Comparison of ENCODE assay signal across 9 cellular contexts in genomic region chr20:25254986-25255680, GRCh38. TPM values are rescaled to one million over a fixed set of nuclear protein-coding genes. Genes with fewer than 3 reads are reported as not detected.
DNase-seq lines count a peak whose midpoint lies in the region; FAIRE-seq and TF ChIP-seq lines count a peak whose summit lies in the region.
"Had no signal": no experiment of that assay in that cellular context is flagged by ENCODE, and none has a peak within 500 bp of the region (broad histone marks: within the 10 kb centered on the region; RNA-seq: fewer than 3 reads in every experiment).

No MANE protein-coding gene starts in this region.

- intact Hi-C loops in activated CD4-positive, alpha-beta T cell treated with anti-CD3 and anti-CD28 coated beads, Interleukin-2, amount 10 ng/mL, durations not matched to agents 24 days and 14 days (cut with micrococcal nuclease): no loop called here
- intact Hi-C loops in activated CD4-positive, alpha-beta memory T cell treated with anti-CD3 and anti-CD28 coated beads for 36 hours (cut with micrococcal nuclease): no loop called here

- H3K4me2 ChIP-seq in H1 (ENCODE audit: insufficient read depth in 1 of 2, low read depth in 2 of 2, low read length in 2 of 2): no peak overlapping the region

- no peak overlapping the region for H3K18ac ChIP-seq in H1 (ENCODE audit: extremely low read depth, low read length)

- TF ChIP-seq EP300 in H1 (IDR thresholded peaks at IDR 0.05; ENCODE audit: borderline replicate concordance in 1 of 2, low read depth in 2 of 2, low read length in 2 of 2): no peak

- H2BK20ac ChIP-seq in H1 (ENCODE audit: low read length): no peak overlapping the region; the same call in 1 of the 2 replicates

- H3K36me3 ChIP-seq in H1 (ENCODE audit: control insufficient read depth in 2 of 4, insufficient read depth in 4 of 4, low read length in 3 of 4) (peaks cover 2 to 9% (median 5%) of the 10 kb centered on the region in 4 experiments; a peak in 3 of 8 replicates), SJCRH30 (peaks cover 16% of the 10 kb centered on the region)

- H3K14ac ChIP-seq in H1 (ENCODE audit: insufficient read length): no peak overlapping the region

- no peak overlapping the region for H3K27ac Mint-ChIP-seq in activated CD4-positive, alpha-beta T cell treated with anti-CD3 and anti-CD28 coated beads, Interleukin-2, amount 10 ng/mL, durations not matched to agents 24 days and 14 days
- H3K27ac Mint-ChIP-seq in activated CD4-positive, alpha-beta memory T cell treated with anti-CD3 and anti-CD28 coated beads for 36 hours: no peak overlapping the region
- H3K27ac Mint-ChIP-seq: stimulated activated naive CD8-positive, alpha-beta T cell treated with anti-CD3 and anti-CD28 coated beads, Interleukin-15, Interleukin-2, amounts not matched to agents 100 ng/mL and 50 ng/mL, for 24 hours had no signal

- DNase-seq in NCI-H82 treated with DMSO at 0.1 percent for 48 hours (lab: John Stamatoyannopoulos, UW; ENCODE audit: unreplicated experiment): peak; percentile 61
- no peak for DNase-seq in H1 (ENCODE audit: low read depth in 1 of 2, low spot score in 2 of 2)
- peak; percentile 91 for DNase-seq in medulla oblongata (ENCODE audit: extremely low spot score)
- no peak for DNase-seq in NK-92 (lab: John Stamatoyannopoulos, UW; ENCODE audit: unreplicated experiment)
- no peak for DNase-seq in activated CD4-positive, alpha-beta T cell treated with anti-CD3 and anti-CD28 coated beads, Interleukin-2, amount 10 ng/mL, durations not matched to agents 24 days and 14 days
- no peak for DNase-seq in activated CD4-positive, alpha-beta memory T cell treated with anti-CD3 and anti-CD28 coated beads for 36 hours
- DNase-seq in SJCRH30: no peak

- H3K23me2 ChIP-seq in H1 (ENCODE audit: low read depth, low read length): no peaks in the 10 kb centered on the region

- no peaks in the 10 kb centered on the region for H3K27me3 ChIP-seq in H1 (replicated peaks in 1 of 4; ENCODE audit: control insufficient read depth in 3 of 4, extremely low read depth in 1 of 4, insufficient read depth in 3 of 4, low read length in 3 of 4)
- H3K27me3 ChIP-seq in SJCRH30: no peaks in the 10 kb centered on the region

- no peak for FAIRE-seq in H1 (lab: Jason Lieb, UNC)

- peaks cover 2 to 10% of the 10 kb centered on the region in 2 experiments for H4K20me1 ChIP-seq in H1 (replicated peaks in 1 of 2; ENCODE audit: control insufficient read depth in 1 of 2, insufficient read depth in 2 of 2, low read length in 2 of 2)

- peaks cover 16% of the 10 kb centered on the region for H3K36me3 Mint-ChIP-seq in activated CD4-positive, alpha-beta T cell treated with anti-CD3 and anti-CD28 coated beads, Interleukin-2, amount 10 ng/mL, durations not matched to agents 24 days and 14 days (ENCODE audit: low read depth)
- H3K36me3 Mint-ChIP-seq in activated CD4-positive, alpha-beta memory T cell treated with anti-CD3 and anti-CD28 coated beads for 36 hours: peaks cover 5% of the 10 kb centered on the region

- no peak overlapping the region for H4K5ac ChIP-seq in H1 (ENCODE audit: insufficient read length, low read depth, low read length)

- CTCF ChIA-PET in H1 (lab: Charles Lee; ENCODE audit: partially characterized antibody): interaction anchor here (1.0 to 1.5 kb wide), 4 partner anchors 9 to 259 kb away, joined by 3 to 4 read pairs (median 3); no protein-coding TSS in a partner anchor
- CTCF ChIA-PET in activated CD4-positive, alpha-beta memory T cell treated with anti-CD3 and anti-CD28 coated beads for 36 hours (lab: Charles Lee): interaction anchor here (0.8 kb wide), 1 partner anchor 260 kb away, joined by 3 read pairs; no protein-coding TSS in a partner anchor

- H3K9me3 Mint-ChIP-seq in activated CD4-positive, alpha-beta T cell treated with anti-CD3 and anti-CD28 coated beads, Interleukin-2, amount 10 ng/mL, durations not matched to agents 24 days and 14 days: no peaks in the 10 kb centered on the region
- no peaks in the 10 kb centered on the region for H3K9me3 Mint-ChIP-seq in activated CD4-positive, alpha-beta memory T cell treated with anti-CD3 and anti-CD28 coated beads for 36 hours
- H3K9me3 Mint-ChIP-seq: stimulated activated naive CD8-positive, alpha-beta T cell treated with anti-CD3 and anti-CD28 coated beads, Interleukin-15, Interleukin-2, amounts not matched to agents 100 ng/mL and 50 ng/mL, for 24 hours had no signal

- H3K4me1 ChIP-seq in H1 (replicated peaks in 1 of 4; ENCODE audit: control insufficient read depth in 3 of 4, insufficient read depth in 4 of 4, low read length in 3 of 4) (no peaks in the 10 kb centered on the region), SJCRH30 (peaks cover 29% of the 10 kb centered on the region)

- TF ChIP-seq RAD21 in H1 (IDR thresholded peaks at IDR 0.05 in 1 of 2, conservative IDR thresholded peaks at IDR 0.05 in 1 of 2; ENCODE audit: low read depth in 2 of 2, low read length in 2 of 2): no peak

- no peak overlapping the region for H2AK5ac ChIP-seq in H1 (ENCODE audit: low read depth, low read length)

- H4K91ac ChIP-seq in H1 (replicated peaks; ENCODE audit: insufficient read length, low read length): no peak overlapping the region

- H3K9ac ChIP-seq in H1 (replicated peaks in 1 of 4; ENCODE audit: extremely low read depth in 1 of 4, low read depth in 3 of 4, low read length in 3 of 4): no peak overlapping the region

- no peak for TF ChIP-seq POLR2A in H1 (IDR thresholded peaks at IDR 0.05; ENCODE audit: control extremely low read depth in 1 of 2, low read depth in 2 of 2, low read length in 2 of 2)

- no peak for TF ChIP-seq CTCF in H1 (IDR thresholded peaks at IDR 0.05; ENCODE audit: control extremely low read depth in 1 of 3, insufficient read depth in 1 of 3, low read depth in 1 of 3, low read length in 3 of 3)

- H3K9me3 ChIP-seq in H1 (ENCODE audit: insufficient read depth in 2 of 2, low read depth in 1 of 2, low read length in 1 of 2): no peaks in the 10 kb centered on the region; a peak in 1 of 4 replicates
- H3K9me3 ChIP-seq in SJCRH30 (replicated peaks): no peaks in the 10 kb centered on the region

- H3K56ac ChIP-seq in H1 (replicated peaks; ENCODE audit: insufficient read length, low read depth, low read length): no peak overlapping the region

- H3K27me3 Mint-ChIP-seq in activated CD4-positive, alpha-beta T cell treated with anti-CD3 and anti-CD28 coated beads, Interleukin-2, amount 10 ng/mL, durations not matched to agents 24 days and 14 days: no peaks in the 10 kb centered on the region
- H3K27me3 Mint-ChIP-seq in activated CD4-positive, alpha-beta memory T cell treated with anti-CD3 and anti-CD28 coated beads for 36 hours: no peaks in the 10 kb centered on the region
- H3K27me3 Mint-ChIP-seq: stimulated activated naive CD8-positive, alpha-beta T cell treated with anti-CD3 and anti-CD28 coated beads, Interleukin-15, Interleukin-2, amounts not matched to agents 100 ng/mL and 50 ng/mL, for 24 hours had no signal

- H3K4me3 ChIP-seq in H1 (ENCODE audit: extremely low read depth in 1 of 4, insufficient read depth in 2 of 4, low read depth in 3 of 4, low read length in 4 of 4) (no peak overlapping the region), SJCRH30 (no peak overlapping the region)

- no peak overlapping the region for H2BK120ac ChIP-seq in H1 (replicated peaks; ENCODE audit: low read depth, low read length)

- no peak overlapping the region for H3K4ac ChIP-seq in H1 (replicated peaks; ENCODE audit: insufficient read length, low read depth, low read length)

- H2BK5ac ChIP-seq in H1 (ENCODE audit: low read depth, low read length): 0 out of 2 replicates have a peak overlapping the region, but pooled peaks have one; percentile 36

- peaks cover 15 to 45% of the 10 kb centered on the region in 2 experiments for H3K79me2 ChIP-seq in H1 (ENCODE audit: control insufficient read depth in 1 of 2, insufficient read depth in 2 of 2, low read length in 2 of 2)

- no peak overlapping the region for H2AFZ ChIP-seq in H1 (ENCODE audit: low read length)

- 90% methylated on average over 12 of the region's 12 CpGs; no CpG with 5 or more reads in 1 of the 2 experiments for WGBS in H1 (ENCODE audit: extremely low coverage in 1 of 2, insufficient coverage in 1 of 2, insufficient read length in 1 of 2, insufficient replicate concordance in 2 of 2, low coverage in 1 of 2, low lambda C conversion rate in 2 of 2, missing lambda C conversion rate in 1 of 2), 2 experiments

- H3K23ac ChIP-seq in H1 (ENCODE audit: insufficient read length): no peak overlapping the region

- POLR2A ChIA-PET in H1 (lab: Charles Lee; ENCODE audit: partially characterized antibody): interaction anchor here (1.2 to 1.7 kb wide), 3 partner anchors 12 to 52 kb away, joined by 3 read pairs; no protein-coding TSS in a partner anchor
- POLR2A ChIA-PET in activated CD4-positive, alpha-beta memory T cell treated with anti-CD3 and anti-CD28 coated beads for 36 hours (lab: Charles Lee): no interaction called here

- H2BK12ac ChIP-seq in H1 (ENCODE audit: low read depth, low read length): no peak overlapping the region

- H3K4me1 Mint-ChIP-seq in activated CD4-positive, alpha-beta T cell treated with anti-CD3 and anti-CD28 coated beads, Interleukin-2, amount 10 ng/mL, durations not matched to agents 24 days and 14 days: peaks cover 21% of the 10 kb centered on the region
- peaks cover 23% of the 10 kb centered on the region for H3K4me1 Mint-ChIP-seq in activated CD4-positive, alpha-beta memory T cell treated with anti-CD3 and anti-CD28 coated beads for 36 hours (ENCODE audit: low read depth)

- no peak overlapping the region for H2BK15ac ChIP-seq in H1 (ENCODE audit: low read length)

- peaks cover 13% of the 10 kb centered on the region for H3K79me1 ChIP-seq in H1 (ENCODE audit: low read depth, low read length)

- no peak overlapping the region for H3K27ac ChIP-seq in H1 (ENCODE audit: low read depth, low read length)
- H3K27ac ChIP-seq in temporal lobe (ENCODE audit: low read depth, low read length): peak overlapping the region; percentile 60
- no peak overlapping the region for H3K27ac ChIP-seq in SJCRH30

- no peak overlapping the region; the same call in 1 of the 2 replicates for H4K8ac ChIP-seq in H1 (ENCODE audit: extremely low read depth, insufficient read depth, low read length)

- H3K4me3 Mint-ChIP-seq in activated CD4-positive, alpha-beta T cell treated with anti-CD3 and anti-CD28 coated beads, Interleukin-2, amount 10 ng/mL, durations not matched to agents 24 days and 14 days: no peak overlapping the region
- no peak overlapping the region for H3K4me3 Mint-ChIP-seq in activated CD4-positive, alpha-beta memory T cell treated with anti-CD3 and anti-CD28 coated beads for 36 hours
- H3K4me3 Mint-ChIP-seq: stimulated activated naive CD8-positive, alpha-beta T cell treated with anti-CD3 and anti-CD28 coated beads, Interleukin-15, Interleukin-2, amounts not matched to agents 100 ng/mL and 50 ng/mL, for 24 hours had no signal

RNA-seq across cellular contexts. Expression of gene PYGB, which starts 7.2 kb away (rescaled TPM):
- 54.9 and 56.0 TPM in 2 replicates for total RNA-seq in H1 (2021; fragmentation: NEBNext Ultra II Directional; extraction: Animal tissue kit (Norgen Biotek cat#: 25700))
- 26.6 and 36.0 TPM in 2 replicates for polyA plus RNA-seq in H1 (2011; rRNA removed)
- 30.5 TPM for polyA plus RNA-seq in H1 (2011; cell fraction: cytosol; rRNA removed)
- polyA plus RNA-seq in H1 (2011; cell fraction: nucleus; rRNA removed): 104 TPM
- polyA plus RNA-seq in H1 (2012, experiment 1 of 2): 29.4 to 49.2 TPM (median 45.5 TPM) in 4 replicates
- 47.3 TPM for polyA plus RNA-seq in H1 (2012, experiment 2 of 2)
- polyA plus RNA-seq in H1 (2013, experiment 1 of 2): 25.1 TPM
- polyA plus RNA-seq in H1 (2013, experiment 2 of 2): 22.9 TPM
- 29.7 and 33.8 TPM in 2 replicates for polyA minus RNA-seq in H1 (2011; rRNA and poly(A)+ RNA removed)
- 27.2 TPM for polyA minus RNA-seq in H1 (2011; cell fraction: cytosol; rRNA and poly(A)+ RNA removed)
- polyA minus RNA-seq in H1 (2011; cell fraction: nucleus; rRNA and poly(A)+ RNA removed): 27.2 TPM
- total RNA-seq in temporal lobe: 62.4 TPM
- total RNA-seq in activated CD4-positive, alpha-beta T cell treated with anti-CD3 and anti-CD28 coated beads, Interleukin-2, amount 10 ng/mL, durations not matched to agents 24 days and 14 days: 36.0 and 36.6 TPM in 2 replicates
- 10 to 100 TPM; 23.4 to 24.0 TPM for total RNA-seq in activated CD4-positive, alpha-beta memory T cell treated with anti-CD3 and anti-CD28 coated beads for 36 hours
- total RNA-seq in SJCRH30 (2014; rRNA removed; shearing (Covaris generic)): 39.1 and 42.3 TPM in 2 replicates

RNA-seq across cellular contexts. Expression of gene ENTPD6, which starts 59.6 kb away (rescaled TPM):
- total RNA-seq in H1 (2021; fragmentation: NEBNext Ultra II Directional; extraction: Animal tissue kit (Norgen Biotek cat#: 25700)): 43.9 and 47.8 TPM in 2 replicates
- polyA plus RNA-seq in H1 (2011; rRNA removed): 57.3 and 70.6 TPM in 2 replicates
- 61.6 TPM for polyA plus RNA-seq in H1 (2011; cell fraction: cytosol; rRNA removed)
- 144 TPM for polyA plus RNA-seq in H1 (2011; cell fraction: nucleus; rRNA removed)
- 30.1 to 46.8 TPM (median 43.0 TPM) in 4 replicates for polyA plus RNA-seq in H1 (2012, experiment 1 of 2)
- polyA plus RNA-seq in H1 (2012, experiment 2 of 2): 40.5 TPM
- 35.9 TPM for polyA plus RNA-seq in H1 (2013, experiment 1 of 2)
- polyA plus RNA-seq in H1 (2013, experiment 2 of 2): 33.7 TPM
- 34.9 and 35.3 TPM in 2 replicates for polyA minus RNA-seq in H1 (2011; rRNA and poly(A)+ RNA removed)
- polyA minus RNA-seq in H1 (2011; cell fraction: cytosol; rRNA and poly(A)+ RNA removed): 24.4 TPM
- polyA minus RNA-seq in H1 (2011; cell fraction: nucleus; rRNA and poly(A)+ RNA removed): 32.4 TPM
- 36.6 TPM for total RNA-seq in temporal lobe
- 42.1 and 44.2 TPM in 2 replicates for total RNA-seq in activated CD4-positive, alpha-beta T cell treated with anti-CD3 and anti-CD28 coated beads, Interleukin-2, amount 10 ng/mL, durations not matched to agents 24 days and 14 days
- 10 to 100 TPM; 48.5 to 51.0 TPM for total RNA-seq in activated CD4-positive, alpha-beta memory T cell treated with anti-CD3 and anti-CD28 coated beads for 36 hours
- total RNA-seq in SJCRH30 (2014; rRNA removed; shearing (Covaris generic)): 53.5 and 53.6 TPM in 2 replicates

Comparison
In these comparisons a context has a peak if more than half of its experiments do, and no peak if none do; other contexts are left out.
1. DNase-seq: peak in NCI-H82 treated with DMSO at 0.1 percent for 48 hours (single experiment) and medulla oblongata (single experiment); none in H1 (0 of 2), NK-92 (single experiment), activated CD4-positive, alpha-beta T cell treated with anti-CD3 and anti-CD28 coated beads, Interleukin-2, amount 10 ng/mL, durations not matched to agents 24 days and 14 days (single experiment), activated CD4-positive, alpha-beta memory T cell treated with anti-CD3 and anti-CD28 coated beads for 36 hours (single experiment) and SJCRH30 (0 of 2).